Comparison of ENCODE assay signal across 11 cellular contexts in the genomic region with DNA sequence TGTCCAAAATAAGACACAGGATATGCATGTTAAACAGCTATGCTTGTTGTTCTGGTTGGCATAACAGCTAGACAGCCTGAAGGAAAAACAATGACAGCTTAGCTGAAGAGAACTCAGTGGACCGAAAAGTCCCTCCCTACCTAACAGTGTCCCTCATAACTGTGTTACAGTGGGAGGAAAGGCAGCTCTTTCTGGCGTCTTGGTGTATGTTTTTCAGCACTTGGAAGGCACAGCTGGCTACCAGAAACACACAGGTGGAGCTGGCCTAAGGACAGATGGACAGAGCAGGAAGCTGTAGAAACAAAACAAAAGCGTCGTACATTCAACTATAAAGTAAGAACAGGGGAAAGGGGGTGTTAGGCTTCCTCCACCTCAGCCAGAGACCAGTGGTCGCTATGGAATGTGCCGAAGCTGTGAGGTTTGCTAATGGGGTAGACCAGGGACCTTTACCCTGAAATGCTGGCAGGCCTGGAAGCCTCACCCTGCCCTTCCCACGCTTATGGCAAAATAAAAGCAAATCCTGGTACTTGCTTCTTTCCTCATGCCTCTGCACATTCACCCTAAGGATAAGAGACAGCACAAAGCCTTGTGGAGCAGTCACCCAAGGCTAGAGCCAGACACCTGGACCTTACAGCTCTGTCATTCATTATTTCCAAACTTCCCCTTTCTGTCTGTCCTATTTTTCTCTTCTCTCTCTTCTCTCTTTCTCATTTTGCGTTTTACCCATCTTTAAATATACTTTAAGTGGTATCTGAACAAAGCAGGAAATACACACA.
DNase-seq lines count a peak whose midpoint lies in the region; ATAC-seq, FAIRE-seq and TF ChIP-seq lines count a peak whose summit lies in the region.
"Had no signal": no experiment of that assay in that cellular context is flagged by ENCODE, and none has a peak within 500 bp of the region (broad histone marks: within the 10 kb centered on the region; RNA-seq: fewer than 3 reads in every experiment).

No MANE protein-coding gene starts in this region.

- no peaks in the 10 kb centered on the region for H3K9me2 ChIP-seq in Loucy (replicated peaks; ENCODE audit: low read depth, low read length)

- BruUV-seq in K562 (replicated peaks; lab: Mats Ljungman, UMichigan) = no TSS peak

- no peaks in the 10 kb centered on the region for H3K9me3 Mint-ChIP-seq in nephron
- H3K9me3 Mint-ChIP-seq: CD4-positive, alpha-beta T cell had no signal

- no peak overlapping the region for H3K27ac ChIP-seq in K562 (ENCODE audit: extremely low read depth, low read depth, low read length)

- H3K4me3 Mint-ChIP-seq in nephron = peak overlapping the region in 2 of 3 experiments; percentile 47 to 59
- H3K4me3 Mint-ChIP-seq: CD4-positive, alpha-beta T cell had no signal

- H3K9ac ChIP-seq in Loucy (ENCODE audit: low read depth, low read length, poor library complexity, severe bottlenecking) (no peak overlapping the region), K562 (ENCODE audit: insufficient read depth in 1 of 2, low read depth in 2 of 2, low read length in 2 of 2) (no peak overlapping the region)

- H3K4me1 ChIP-seq in Loucy (ENCODE audit: insufficient read depth, low read length, poor library complexity, severe bottlenecking) (no peaks in the 10 kb centered on the region), K562 (replicated peaks in 1 of 2; ENCODE audit: control insufficient read depth in 2 of 2, insufficient read depth in 2 of 2, low read length in 2 of 2) (no peaks in the 10 kb centered on the region)

- H4K20me1 ChIP-seq in Loucy (ENCODE audit: insufficient read depth, low read length, poor library complexity, severe bottlenecking) = no peaks in the 10 kb centered on the region
- H4K20me1 ChIP-seq in K562 (replicated peaks; ENCODE audit: control insufficient read depth, insufficient read depth, low read length) = no peaks in the 10 kb centered on the region

- H3K4me2 ChIP-seq in Loucy (ENCODE audit: low read depth, low read length, poor library complexity, severe bottlenecking) (no peak overlapping the region), K562 (ENCODE audit: insufficient read depth, low read length) (peak overlapping the region; percentile 8; the same call in 1 of the 2 replicates)

- intact Hi-C loops in K562 (cut with micrococcal nuclease) = no loop called here

- TF ChIP-seq POLR2A in GM12891 (IDR thresholded peaks at IDR 0.05; ENCODE audit: low read depth, low read length) (no peak), K562 (conservative IDR thresholded peaks at IDR 0.05) (no peak)

- H3K4me3 ChIP-seq in Loucy (ENCODE audit: low read length, poor library complexity, severe bottlenecking) = no peak overlapping the region
- no peak overlapping the region for H3K4me3 ChIP-seq in K562

- H3K79me2 ChIP-seq in Loucy (ENCODE audit: insufficient read depth, low read length) (no peaks in the 10 kb centered on the region), K562 (ENCODE audit: control insufficient read depth, insufficient read depth, low read length) (no peaks in the 10 kb centered on the region)

- CTCF ChIA-PET in K562 (lab: Yijun Ruan, JAX; ENCODE audit: low intra/inter-chr PET ratio) = no interaction called here
- CTCF ChIA-PET in HEK293T (lab: Yijun Ruan, JAX) = no interaction called here

- POLR2A ChIA-PET in K562 (lab: Yijun Ruan, JAX) (interaction anchor here (1.2 kb wide), 1 partner anchor 9 kb away, joined by 4 read pairs; no protein-coding TSS in a partner anchor), HEK293T (lab: Yijun Ruan, JAX) (interaction anchor here (0.8 kb wide), 1 partner anchor 103 kb away, joined by 3 read pairs; no protein-coding TSS in a partner anchor)

- no peak for TF ChIP-seq RAD21 in K562 (CRISPR knock-in tag; conservative IDR thresholded peaks at IDR 0.05 in 1 of 2, IDR thresholded peaks at IDR 0.05 in 1 of 2)

- H3K27me3 ChIP-seq in Loucy (ENCODE audit: insufficient read depth, low read length, poor library complexity, severe bottlenecking) = no peaks in the 10 kb centered on the region
- no peaks in the 10 kb centered on the region for H3K27me3 ChIP-seq in K562 (ENCODE audit: control insufficient read depth in 2 of 2, insufficient read depth in 2 of 2, low read length in 2 of 2)

- FAIRE-seq in GM12891 (lab: Jason Lieb, UNC) (peak; percentile 77), K562 (lab: Jason Lieb, UNC) (peak; percentile 77)

- in situ Hi-C loops in K562 (cut with MboI) = no loop called here

- H3K36me3 ChIP-seq in Loucy (ENCODE audit: insufficient read depth, low read length) = no peaks in the 10 kb centered on the region
- H3K36me3 ChIP-seq in K562 (ENCODE audit: control insufficient read depth, insufficient read depth, low read length) = no peaks in the 10 kb centered on the region

- peak overlapping the region; percentile 55; the same call in 1 of the 2 replicates for H2AFZ ChIP-seq in Loucy (ENCODE audit: low read length)
- H2AFZ ChIP-seq in K562 (ENCODE audit: low read depth, low read length) = peak overlapping the region; percentile 78

- H3K9me1 ChIP-seq in K562 (ENCODE audit: control insufficient read depth, insufficient read depth, low read length) = no peaks in the 10 kb centered on the region

- WGBS in K562 (ENCODE audit: insufficient coverage, low coverage, missing lambda C conversion rate) = 48% methylated on average over 8 of the region's 8 CpGs

- H3F3A ChIP-seq in Loucy (ENCODE audit: low read depth) = no peaks in the 10 kb centered on the region

- H3K27me3 Mint-ChIP-seq in nephron (ENCODE audit: low read depth) = no peaks in the 10 kb centered on the region
- H3K27me3 Mint-ChIP-seq: CD4-positive, alpha-beta T cell had no signal

- ATAC-seq in K562 (peak; percentile 60), HG02970 (IDR thresholded peaks at IDR 0.05; ENCODE audit: low FRiP score, unreplicated experiment) (no peak)

- H3K27ac Mint-ChIP-seq in nephron = peak overlapping the region; percentile 83 to 97 (median 93)
- H3K27ac Mint-ChIP-seq: CD4-positive, alpha-beta T cell had no signal

- peaks cover 13% of the 10 kb centered on the region for H3K4me1 Mint-ChIP-seq in nephron

- DNase-seq in GM12891 (ENCODE audit: insufficient read length, low spot score) = no peak
- DNase-seq in K562 (ENCODE audit: extremely low read depth in 1 of 4, low spot score in 3 of 4) = no peak
- DNase-seq in AG08396 (ENCODE audit: low spot score) = no peak
- no peak for DNase-seq in activated CD4-positive, CD25-positive, alpha-beta regulatory T cell (lab: John Stamatoyannopoulos, UW)
- DNase-seq in HEK293T (ENCODE audit: extremely low spot score) = no peak
- DNase-seq: activated naive CD4-positive, alpha-beta T cell treated with Interleukin-2 at 50 U/mL for 16 hours; CD4-positive, alpha-beta T cell; NCI-H2029 treated with DMSO at 0.1 percent for 48 hours had no signal

- no peak for TF ChIP-seq EP300 in K562 (IDR thresholded peaks at IDR 0.05; ENCODE audit: low read length)

- TF ChIP-seq CTCF in Loucy (conservative IDR thresholded peaks at IDR 0.05; ENCODE audit: low read length) = no peak
- TF ChIP-seq CTCF in K562 (IDR thresholded peaks at IDR 0.05 in 2 of 3, conservative IDR thresholded peaks at IDR 0.05 in 1 of 3; ENCODE audit: insufficient read depth in 2 of 3, low read depth in 1 of 3, low read length in 3 of 3) = no peak
- TF ChIP-seq CTCF in nephron (IDR thresholded peaks at IDR 0.05; ENCODE audit: unreplicated experiment in 3 of 3) = no peak

- H3K9me3 ChIP-seq in Loucy (ENCODE audit: insufficient read depth, low read depth, low read length) = no peaks in the 10 kb centered on the region
- no peaks in the 10 kb centered on the region for H3K9me3 ChIP-seq in K562 (replicated peaks; ENCODE audit: control insufficient read depth, insufficient read depth, low read depth, low read length)

- H3K36me3 Mint-ChIP-seq in nephron (ENCODE audit: low read depth) = no peaks in the 10 kb centered on the region

TF ChIP-seq in GM12891, 5 proteins besides CTCF, POLR2A, EP300 and RAD21:
- no peak for TF ChIP-seq SPI1 (IDR thresholded peaks at IDR 0.05; ENCODE audit: low read depth, low read length)
- 0 out of 2 replicates have a peak, but pooled peaks have one; percentile 32 for TF ChIP-seq TAF1 (IDR thresholded peaks at IDR 0.05; ENCODE audit: low read depth, low read length)

TF ChIP-seq in K562, 482 proteins besides CTCF, POLR2A, EP300 and RAD21 (continues in another document):
- TF ChIP-seq NR2F6 (CRISPR knock-in tag; IDR thresholded peaks at IDR 0.05) = no peak
- no peak for TF ChIP-seq ZNF507 (tag; conservative IDR thresholded peaks at IDR 0.05)
- no peak for TF ChIP-seq PCBP2 (IDR thresholded peaks at IDR 0.05; ENCODE audit: low read depth, low read length, poor library complexity, severe bottlenecking)
- TF ChIP-seq SMC3 (conservative IDR thresholded peaks at IDR 0.05; ENCODE audit: insufficient read depth, low read depth, low read length) = no peak
- TF ChIP-seq, protein P1, sequence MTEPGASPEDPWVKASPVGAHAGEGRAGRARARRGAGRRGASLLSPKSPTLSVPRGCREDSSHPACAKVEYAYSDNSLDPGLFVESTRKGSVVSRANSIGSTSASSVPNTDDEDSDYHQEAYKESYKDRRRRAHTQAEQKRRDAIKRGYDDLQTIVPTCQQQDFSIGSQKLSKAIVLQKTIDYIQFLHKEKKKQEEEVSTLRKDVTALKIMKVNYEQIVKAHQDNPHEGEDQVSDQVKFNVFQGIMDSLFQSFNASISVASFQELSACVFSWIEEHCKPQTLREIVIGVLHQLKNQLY (CRISPR knock-in tag; conservative IDR thresholded peaks at IDR 0.05) = no peak
- TF ChIP-seq ELF1 (tag; IDR thresholded peaks at IDR 0.05) = no peak

TF ChIP-seq in HEK293T, 16 proteins besides CTCF, POLR2A, EP300 and RAD21 (continues in another document):
- TF ChIP-seq FOXM1 (IDR thresholded peaks at IDR 0.05; ENCODE audit: borderline replicate concordance) (no peak), LEF1 (IDR thresholded peaks at IDR 0.05; ENCODE audit: borderline replicate concordance) (no peak), L3MBTL2 (conservative IDR thresholded peaks at IDR 0.05) (no peak), FOXA1 (IDR thresholded peaks at IDR 0.05) (no peak), ELF4 (IDR thresholded peaks at IDR 0.05) (no peak), ARNT (IDR thresholded peaks at IDR 0.05) (no peak), TARDBP (IDR thresholded peaks at IDR 0.05) (no peak), SP1 (IDR thresholded peaks at IDR 0.05) (no peak), SUZ12 (IDR thresholded peaks at IDR 0.05) (no peak), ZNF384 (IDR thresholded peaks at IDR 0.05) (no peak), BHLHE40 (IDR thresholded peaks at IDR 0.05; ENCODE audit: borderline replicate concordance) (no peak)
- TF ChIP-seq, protein P2, sequence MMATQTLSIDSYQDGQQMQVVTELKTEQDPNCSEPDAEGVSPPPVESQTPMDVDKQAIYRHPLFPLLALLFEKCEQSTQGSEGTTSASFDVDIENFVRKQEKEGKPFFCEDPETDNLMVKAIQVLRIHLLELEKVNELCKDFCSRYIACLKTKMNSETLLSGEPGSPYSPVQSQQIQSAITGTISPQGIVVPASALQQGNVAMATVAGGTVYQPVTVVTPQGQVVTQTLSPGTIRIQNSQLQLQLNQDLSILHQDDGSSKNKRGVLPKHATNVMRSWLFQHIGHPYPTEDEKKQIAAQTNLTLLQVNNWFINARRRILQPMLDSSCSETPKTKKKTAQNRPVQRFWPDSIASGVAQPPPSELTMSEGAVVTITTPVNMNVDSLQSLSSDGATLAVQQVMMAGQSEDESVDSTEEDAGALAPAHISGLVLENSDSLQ (IDR thresholded peaks at IDR 0.05) = no peak
